ENCODE assay signal across 8 cellular contexts in the genomic region with DNA sequence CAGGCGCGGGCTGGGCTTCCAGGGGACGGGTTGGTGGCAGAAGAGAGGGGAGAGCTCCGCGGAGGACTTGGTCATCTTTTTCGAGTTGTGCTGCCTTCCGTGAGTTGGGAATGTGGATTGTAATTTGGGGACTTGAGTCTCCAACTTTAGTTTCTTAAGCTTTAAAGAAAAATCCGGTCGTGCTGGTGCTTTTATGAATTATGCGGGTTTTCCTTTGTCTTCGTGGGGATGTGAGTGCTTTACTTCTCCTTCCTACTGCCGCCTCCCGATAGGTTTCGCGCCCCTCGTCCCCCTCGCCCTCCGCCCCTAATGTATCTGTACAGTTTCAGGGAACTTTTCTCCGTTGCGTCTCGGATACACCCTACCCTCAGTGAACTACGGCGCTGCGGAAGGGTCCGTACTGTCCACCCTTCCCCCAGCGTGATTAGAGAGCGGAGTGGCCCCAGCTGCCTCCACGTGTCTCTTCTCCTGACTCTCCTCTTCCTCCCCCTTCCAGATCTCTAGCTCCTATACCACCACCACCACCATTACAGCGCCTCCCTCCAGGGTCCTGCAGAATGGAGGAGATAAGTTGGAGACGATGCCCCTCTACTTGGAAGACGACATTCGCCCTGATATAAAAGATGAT. TPM values are rescaled to one million over a fixed set of nuclear protein-coding genes. Genes with fewer than 3 reads are reported as not detected.
DNase-seq lines count a peak whose midpoint lies in the region; ATAC-seq and TF ChIP-seq lines count a peak whose summit lies in the region.

No MANE protein-coding gene starts in this region.

- H3K27me3 Mint-ChIP-seq in CD4-positive, alpha-beta T cell, result peaks cover 4% of the 10 kb centered on the region
- H3K27me3 Mint-ChIP-seq in activated naive CD8-positive, alpha-beta T cell treated with anti-CD3 and anti-CD28 coated beads for 36 hours, result no peaks in the 10 kb centered on the region

- DNase-seq in CD4-positive, alpha-beta T cell, result no peak
- DNase-seq in activated naive CD8-positive, alpha-beta T cell treated with anti-CD3 and anti-CD28 coated beads for 36 hours, result no peak
- DNase-seq in iPS DF 6.9 (ENCODE audit: low read depth, low spot score), result no peak
- no peak for DNase-seq in stimulated activated effector memory CD8-positive, alpha-beta T cell treated with anti-CD3 and anti-CD28 coated beads, Interleukin-12 subunit alpha, Interleukin-12 subunit beta, amount 100 ng/mL, for 72 hours (ENCODE audit: low spot score in 2 of 2)
- no peak for DNase-seq in ACHN
- no peak for DNase-seq in putamen (ENCODE audit: low spot score)

- H3K36me3 ChIP-seq in iPS DF 6.9 (ENCODE audit: control insufficient read depth, insufficient read depth, low read length), result peaks cover 37% of the 10 kb centered on the region

- intact Hi-C loops in CD4-positive, alpha-beta T cell (cut with DNase I, micrococcal nuclease), result loop anchor here in 1 of 2 experiments (1.0 kb wide), 1 partner anchor 26 kb away; no protein-coding TSS in a partner anchor

- no peaks in the 10 kb centered on the region for H3K9me3 ChIP-seq in CD4-positive, alpha-beta T cell (ENCODE audit: control insufficient read depth, low read length)
- H3K9me3 ChIP-seq in iPS DF 6.9 (ENCODE audit: control insufficient read depth, insufficient read depth, low read length), result no peaks in the 10 kb centered on the region

- peaks cover 7% of the 10 kb centered on the region for H3K4me1 Mint-ChIP-seq in CD4-positive, alpha-beta T cell (ENCODE audit: low read depth)
- peaks cover 45% of the 10 kb centered on the region for H3K4me1 Mint-ChIP-seq in activated naive CD8-positive, alpha-beta T cell treated with anti-CD3 and anti-CD28 coated beads for 36 hours
- peaks cover 79% of the 10 kb centered on the region for H3K4me1 Mint-ChIP-seq in stimulated activated effector memory CD8-positive, alpha-beta T cell treated with anti-CD3 and anti-CD28 coated beads, Interleukin-12 subunit alpha, Interleukin-12 subunit beta, amount 100 ng/mL, for 72 hours

- peak; percentile 4 for ATAC-seq in CD4-positive, alpha-beta T cell (ENCODE audit: poor library complexity)
- peak; percentile 3 for ATAC-seq in HG02798 (IDR thresholded peaks at IDR 0.05; ENCODE audit: poor library complexity, unreplicated experiment)
- ATAC-seq in stimulated activated effector memory CD8-positive, alpha-beta T cell treated with anti-CD3 and anti-CD28 coated beads, Interleukin-12 subunit alpha, Interleukin-12 subunit beta, amount 100 ng/mL, for 72 hours, result no peak
- no peak for ATAC-seq in GM18505 (IDR thresholded peaks at IDR 0.05; ENCODE audit: unreplicated experiment)

- peaks cover 10% of the 10 kb centered on the region for H3K4me1 ChIP-seq in iPS DF 6.9 (ENCODE audit: control insufficient read depth, insufficient read depth, low read length)

- H3K36me3 Mint-ChIP-seq in CD4-positive, alpha-beta T cell (ENCODE audit: low read depth), result no peaks in the 10 kb centered on the region
- peaks cover 54% of the 10 kb centered on the region for H3K36me3 Mint-ChIP-seq in activated naive CD8-positive, alpha-beta T cell treated with anti-CD3 and anti-CD28 coated beads for 36 hours
- peaks cover 65% of the 10 kb centered on the region for H3K36me3 Mint-ChIP-seq in stimulated activated effector memory CD8-positive, alpha-beta T cell treated with anti-CD3 and anti-CD28 coated beads, Interleukin-12 subunit alpha, Interleukin-12 subunit beta, amount 100 ng/mL, for 72 hours

- no peaks in the 10 kb centered on the region for H3K9me3 Mint-ChIP-seq in CD4-positive, alpha-beta T cell
- H3K9me3 Mint-ChIP-seq in activated naive CD8-positive, alpha-beta T cell treated with anti-CD3 and anti-CD28 coated beads for 36 hours, result no peaks in the 10 kb centered on the region
- no peaks in the 10 kb centered on the region for H3K9me3 Mint-ChIP-seq in stimulated activated effector memory CD8-positive, alpha-beta T cell treated with anti-CD3 and anti-CD28 coated beads, Interleukin-12 subunit alpha, Interleukin-12 subunit beta, amount 100 ng/mL, for 72 hours

- in situ Hi-C loops in ACHN (cut with HindIII; ENCODE audit: low pct_ligation_motif_present, low pct_unique_long_range_greater_than_20kb, low sequenced_read_pairs), result loop anchor here (25.0 kb wide), 1 partner anchor 90 kb away; no protein-coding TSS in a partner anchor

- POLR2A ChIA-PET in CD4-positive, alpha-beta T cell (lab: Charles Lee), result interaction anchor here (3.4 kb wide), 2 partner anchors 23 to 25 kb away, joined by 14 to 15 read pairs; no protein-coding TSS in a partner anchor

- no peak for TF ChIP-seq CTCF in CD4-positive, alpha-beta T cell (IDR thresholded peaks at IDR 0.05)

- peak overlapping the region; percentile 86 for H3K4me3 Mint-ChIP-seq in CD4-positive, alpha-beta T cell
- peak overlapping the region; percentile 95 for H3K4me3 Mint-ChIP-seq in activated naive CD8-positive, alpha-beta T cell treated with anti-CD3 and anti-CD28 coated beads for 36 hours
- peak overlapping the region; percentile 98 for H3K4me3 Mint-ChIP-seq in stimulated activated effector memory CD8-positive, alpha-beta T cell treated with anti-CD3 and anti-CD28 coated beads, Interleukin-12 subunit alpha, Interleukin-12 subunit beta, amount 100 ng/mL, for 72 hours

- H3K27me3 ChIP-seq in CD4-positive, alpha-beta T cell (ENCODE audit: control insufficient read depth, insufficient read depth, low read length), result no peaks in the 10 kb centered on the region
- no peaks in the 10 kb centered on the region for H3K27me3 ChIP-seq in iPS DF 6.9 (ENCODE audit: control insufficient read depth, insufficient read depth, low read length)

- WGBS in iPS DF 6.9 (ENCODE audit: insufficient coverage, insufficient read length), result no CpG with 5 or more reads among the region's 32 CpGs

- H3K4me3 ChIP-seq in iPS DF 6.9 (ENCODE audit: low read length), result peak overlapping the region; percentile 90

- CTCF ChIA-PET in CD4-positive, alpha-beta T cell (lab: Charles Lee), result interaction anchor here (1.1 to 1.8 kb wide), 4 partner anchors 9 to 161 kb away, joined by 3 to 7 read pairs (median 4); no protein-coding TSS in a partner anchor

- no peak overlapping the region for H3K27ac ChIP-seq in CD4-positive, alpha-beta T cell (ENCODE audit: low read depth, low read length)
- H3K27ac ChIP-seq in iPS DF 6.9 (ENCODE audit: low read length), result no peak overlapping the region

- no peak for TF ChIP-seq POLR2A in GM18505 (IDR thresholded peaks at IDR 0.05; ENCODE audit: borderline replicate concordance, extremely low read depth, insufficient read depth, insufficient read length)

- no peak overlapping the region for H3K27ac Mint-ChIP-seq in CD4-positive, alpha-beta T cell
- peak overlapping the region; percentile 89 for H3K27ac Mint-ChIP-seq in activated naive CD8-positive, alpha-beta T cell treated with anti-CD3 and anti-CD28 coated beads for 36 hours
- H3K27ac Mint-ChIP-seq in stimulated activated effector memory CD8-positive, alpha-beta T cell treated with anti-CD3 and anti-CD28 coated beads, Interleukin-12 subunit alpha, Interleukin-12 subunit beta, amount 100 ng/mL, for 72 hours, result peak overlapping the region; percentile 94

RNA-seq across cellular contexts. Expression of gene SCD, which starts 0.6 kb away (rescaled TPM):
- 1 to 10 TPM; 1.7 TPM for total RNA-seq in CD4-positive, alpha-beta T cell
- 100 to 1,000 TPM; 231 to 232 TPM for total RNA-seq in activated naive CD8-positive, alpha-beta T cell treated with anti-CD3 and anti-CD28 coated beads for 36 hours

RNA-seq across cellular contexts. Expression of gene PKD2L1, which starts 17.7 kb away (rescaled TPM):
- total RNA-seq in CD4-positive, alpha-beta T cell, result not detected
- total RNA-seq in activated naive CD8-positive, alpha-beta T cell treated with anti-CD3 and anti-CD28 coated beads for 36 hours, result not detected

Comparison
In these comparisons a context has a peak if more than half of its experiments do, and no peak if none do; other contexts are left out.
1. ATAC-seq: peak in CD4-positive, alpha-beta T cell (single experiment) and HG02798 (single experiment); none in stimulated activated effector memory CD8-positive, alpha-beta T cell treated with anti-CD3 and anti-CD28 coated beads, Interleukin-12 subunit alpha, Interleukin-12 subunit beta, amount 100 ng/mL, for 72 hours (single experiment) and GM18505 (single experiment).
2. RNA of gene SCD, which starts 0.6 kb away (total RNA-seq): 231 to 232 TPM in activated naive CD8-positive, alpha-beta T cell treated with anti-CD3 and anti-CD28 coated beads for 36 hours; 1.7 TPM in CD4-positive, alpha-beta T cell; every median in the first group is over 10 times any median in the second.
3. Peak in every context shown above with its lines, with median percentiles within 50 percentile points of each other: H3K4me3 Mint-ChIP-seq.